ENCODE assay signal across 9 cellular contexts in the genomic region with DNA sequence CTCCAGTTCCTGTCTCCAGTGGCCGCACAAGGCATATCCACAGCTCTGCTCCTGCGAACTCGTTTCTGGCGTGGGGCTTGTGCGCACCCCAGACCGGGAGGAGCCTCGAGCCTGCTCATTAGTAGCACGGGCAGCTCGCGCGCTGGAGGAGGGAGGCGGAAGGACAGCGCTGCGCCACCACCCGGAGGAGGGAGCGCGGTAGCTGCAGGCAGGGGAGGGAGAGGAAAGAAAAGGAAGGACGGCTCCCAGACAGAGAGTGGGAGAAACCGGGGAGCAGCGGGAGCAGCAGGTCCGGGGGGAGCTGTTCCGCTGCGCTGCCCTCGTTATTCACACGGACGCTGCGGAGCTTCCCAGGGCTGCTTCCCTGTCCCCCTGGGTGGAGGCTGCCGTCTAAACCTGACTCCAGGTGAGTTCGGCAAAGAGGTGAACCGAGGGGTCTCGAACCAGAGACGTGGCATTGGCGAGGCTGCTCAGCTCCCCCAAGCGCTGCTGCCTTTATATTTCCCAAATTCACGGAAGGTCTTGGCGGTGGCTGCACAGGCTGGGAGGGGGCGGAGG.
DNase-seq lines count a peak whose midpoint lies in the region; ATAC-seq and TF ChIP-seq lines count a peak whose summit lies in the region.
"Had no signal": no experiment of that assay in that cellular context is flagged by ENCODE, and none has a peak within 500 bp of the region (broad histone marks: within the 10 kb centered on the region; RNA-seq: fewer than 3 reads in every experiment).

No MANE protein-coding gene starts in this region.

- peaks cover 16% of the 10 kb centered on the region for H3K27me3 Mint-ChIP-seq in nephron (ENCODE audit: low read depth)
- no peaks in the 10 kb centered on the region for H3K27me3 Mint-ChIP-seq in CD4-positive, alpha-beta memory T cell
- peaks cover 2% of the 10 kb centered on the region for H3K27me3 Mint-ChIP-seq in activated CD8-positive, alpha-beta T cell treated with anti-CD3 and anti-CD28 coated beads for 36 hours

- H3K4me1 Mint-ChIP-seq in nephron: peaks cover 11% of the 10 kb centered on the region
- H3K4me1 Mint-ChIP-seq in CD4-positive, alpha-beta memory T cell: peaks cover 0 to 1% (median 0%) of the 10 kb centered on the region in 4 donors
- H3K4me1 Mint-ChIP-seq in activated CD8-positive, alpha-beta T cell treated with anti-CD3 and anti-CD28 coated beads for 36 hours (ENCODE audit: low read depth): no peaks in the 10 kb centered on the region

- peaks cover 3% of the 10 kb centered on the region for H3K9me3 Mint-ChIP-seq in nephron
- H3K9me3 Mint-ChIP-seq in CD4-positive, alpha-beta memory T cell: peaks cover 0 to 13% (median 4%) of the 10 kb centered on the region in 8 donors
- peaks cover 9% of the 10 kb centered on the region for H3K9me3 Mint-ChIP-seq in activated CD8-positive, alpha-beta T cell treated with anti-CD3 and anti-CD28 coated beads for 36 hours

- no peak overlapping the region for H3K27ac ChIP-seq in ectodermal cell (ENCODE audit: insufficient read depth, low read depth, low read length, poor library complexity, severe bottlenecking)
- H3K27ac ChIP-seq in CD4-positive, alpha-beta memory T cell (ENCODE audit: low read depth, low read length): no peak overlapping the region

- intact Hi-C loops in CD4-positive, alpha-beta memory T cell (cut with micrococcal nuclease): no loop called here
- intact Hi-C loops in activated CD8-positive, alpha-beta T cell treated with anti-CD3 and anti-CD28 coated beads for 36 hours (cut with micrococcal nuclease): no loop called here

- no peaks in the 10 kb centered on the region for H3K36me3 ChIP-seq in ectodermal cell (ENCODE audit: control insufficient read depth, insufficient read depth, low read length)
- no peaks in the 10 kb centered on the region for H3K36me3 ChIP-seq in CD4-positive, alpha-beta memory T cell (ENCODE audit: insufficient read depth, low read length)

- no peaks in the 10 kb centered on the region for H3K36me3 Mint-ChIP-seq in nephron (ENCODE audit: low read depth)
- no peaks in the 10 kb centered on the region for H3K36me3 Mint-ChIP-seq in CD4-positive, alpha-beta memory T cell
- H3K36me3 Mint-ChIP-seq in activated CD8-positive, alpha-beta T cell treated with anti-CD3 and anti-CD28 coated beads for 36 hours (ENCODE audit: low read depth): no peaks in the 10 kb centered on the region

- no peaks in the 10 kb centered on the region for H3K9me3 ChIP-seq in ectodermal cell (ENCODE audit: control insufficient read depth, low read length)
- H3K9me3 ChIP-seq in CD4-positive, alpha-beta memory T cell (ENCODE audit: control insufficient read depth in 1 of 2, low read length in 2 of 2): no peaks in the 10 kb centered on the region

- peak; percentile 91 for DNase-seq in Caki2 (ENCODE audit: low read depth)
- peak; percentile 20 for DNase-seq in NCI-H2081 treated with DMSO at 0.1 percent for 48 hours (lab: John Stamatoyannopoulos, UW)
- no peak for DNase-seq in CD4-positive, alpha-beta memory T cell
- DNase-seq in activated CD8-positive, alpha-beta T cell treated with anti-CD3 and anti-CD28 coated beads for 36 hours: no peak
- DNase-seq: stimulated activated CD4-positive, alpha-beta T cell treated with anti-CD3 and anti-CD28 coated beads, Interleukin-4, amount 100 ng/mL, for 1 hour had no signal

- ATAC-seq in HG02798 (IDR thresholded peaks at IDR 0.05; ENCODE audit: poor library complexity, unreplicated experiment) (no peak), HG02981 (IDR thresholded peaks at IDR 0.05; ENCODE audit: unreplicated experiment) (no peak)
- no peak for ATAC-seq in activated CD8-positive, alpha-beta T cell treated with anti-CD3 and anti-CD28 coated beads for 36 hours

- H3K4me1 ChIP-seq in ectodermal cell (ENCODE audit: control insufficient read depth, insufficient read depth, low read length): no peaks in the 10 kb centered on the region
- H3K4me1 ChIP-seq in CD4-positive, alpha-beta memory T cell (ENCODE audit: insufficient read depth, low read length): no peaks in the 10 kb centered on the region

- peak overlapping the region; percentile 56 for H3K4me3 ChIP-seq in ectodermal cell (ENCODE audit: insufficient read depth, low read depth, low read length)
- no peak overlapping the region for H3K4me3 ChIP-seq in CD4-positive, alpha-beta memory T cell (ENCODE audit: low read length in 2 of 2)

- H3K27me3 ChIP-seq in ectodermal cell (ENCODE audit: control insufficient read depth, insufficient read depth, low read length, poor library complexity, severe bottlenecking): peaks cover 23% of the 10 kb centered on the region
- no peaks in the 10 kb centered on the region for H3K27me3 ChIP-seq in CD4-positive, alpha-beta memory T cell (ENCODE audit: insufficient read depth, low read length)

- in situ Hi-C loops in Caki2 (cut with HindIII; ENCODE audit: low pct_unique_long_range_greater_than_20kb, low sequenced_read_pairs): no loop called here

- CTCF ChIA-PET in CD4-positive, alpha-beta memory T cell (lab: Charles Lee; ENCODE audit: partially characterized antibody): no interaction called here
- CTCF ChIA-PET in activated CD8-positive, alpha-beta T cell treated with anti-CD3 and anti-CD28 coated beads for 36 hours (lab: Charles Lee): no interaction called here

- peak overlapping the region; percentile 87 to 90 (median 87) for H3K27ac Mint-ChIP-seq in nephron
- no peak overlapping the region for H3K27ac Mint-ChIP-seq in CD4-positive, alpha-beta memory T cell
- H3K27ac Mint-ChIP-seq in activated CD8-positive, alpha-beta T cell treated with anti-CD3 and anti-CD28 coated beads for 36 hours: no peak overlapping the region

- POLR2A ChIA-PET in CD4-positive, alpha-beta memory T cell (lab: Charles Lee; ENCODE audit: partially characterized antibody): no interaction called here
- POLR2A ChIA-PET in activated CD8-positive, alpha-beta T cell treated with anti-CD3 and anti-CD28 coated beads for 36 hours (lab: Charles Lee): no interaction called here

- H3K4me3 Mint-ChIP-seq in nephron: peak overlapping the region; percentile 92 to 97 (median 92)
- no peak overlapping the region for H3K4me3 Mint-ChIP-seq in CD4-positive, alpha-beta memory T cell
- H3K4me3 Mint-ChIP-seq in activated CD8-positive, alpha-beta T cell treated with anti-CD3 and anti-CD28 coated beads for 36 hours: no peak overlapping the region

- TF ChIP-seq CTCF in nephron (IDR thresholded peaks at IDR 0.05; ENCODE audit: unreplicated experiment in 3 of 3): peak; percentile 34 to 50 (median 39)
- no peak for TF ChIP-seq CTCF in activated CD8-positive, alpha-beta T cell treated with anti-CD3 and anti-CD28 coated beads for 36 hours (IDR thresholded peaks at IDR 0.05)

- 1% methylated on average over 37 of the region's 37 CpGs for WGBS in ectodermal cell, 2 experiments

Comparison
In these comparisons a context has a peak if more than half of its experiments do, and no peak if none do; other contexts are left out.
1. DNase-seq: peak in Caki2 (single experiment) and NCI-H2081 treated with DMSO at 0.1 percent for 48 hours (single experiment); none in CD4-positive, alpha-beta memory T cell (0 of 5) and activated CD8-positive, alpha-beta T cell treated with anti-CD3 and anti-CD28 coated beads for 36 hours (single experiment).
2. H3K27ac Mint-ChIP-seq: peak in nephron (3 of 3); none in CD4-positive, alpha-beta memory T cell (0 of 7) and activated CD8-positive, alpha-beta T cell treated with anti-CD3 and anti-CD28 coated beads for 36 hours (single experiment).
3. H3K4me3 Mint-ChIP-seq: peak in nephron (3 of 3); none in CD4-positive, alpha-beta memory T cell (0 of 8) and activated CD8-positive, alpha-beta T cell treated with anti-CD3 and anti-CD28 coated beads for 36 hours (single experiment).